Comparison of ENCODE assay signal across 8 cellular contexts in genomic region chr16:58734459-58734787, GRCh38. TPM values are rescaled to one million over a fixed set of nuclear protein-coding genes. Genes with fewer than 3 reads are reported as not detected.
DNase-seq lines count a peak whose midpoint lies in the region; TF ChIP-seq lines count a peak whose summit lies in the region.

No MANE protein-coding gene starts in this region.

- H3F3A ChIP-seq in DOHH2 (ENCODE audit: control insufficient read depth, insufficient read depth): peaks cover 10% of the 10 kb centered on the region

- H3K4me2 ChIP-seq in DOHH2 (ENCODE audit: low read length): peak overlapping the region; percentile 98
- peak overlapping the region; percentile 47 for H3K4me2 ChIP-seq in trophoblast cell (ENCODE audit: low read length)

- H3K79me1 ChIP-seq in trophoblast cell (ENCODE audit: low read length): peaks cover 5% of the 10 kb centered on the region

- TF ChIP-seq POLR2A in Peyer's patch (IDR thresholded peaks at IDR 0.05): no peak

- H4K20me1 ChIP-seq in DOHH2 (ENCODE audit: control insufficient read depth, insufficient read depth, low read depth, low read length): peaks cover 5% of the 10 kb centered on the region; the same call in 1 of the 2 replicates

- H3K9ac ChIP-seq in trophoblast cell (ENCODE audit: low read length): no peak overlapping the region

- H4K91ac ChIP-seq in trophoblast cell (ENCODE audit: low read depth, low read length): no peak overlapping the region

- no peaks in the 10 kb centered on the region for H3K27me3 ChIP-seq in DOHH2 (ENCODE audit: control insufficient read depth, low read length)
- no peaks in the 10 kb centered on the region for H3K27me3 ChIP-seq in Peyer's patch
- H3K27me3 ChIP-seq in esophagus (ENCODE audit: control insufficient read depth in 1 of 2, insufficient read depth in 2 of 2, low read length in 2 of 2): no peaks in the 10 kb centered on the region
- no peaks in the 10 kb centered on the region for H3K27me3 ChIP-seq in trophoblast cell (ENCODE audit: insufficient read depth, low read length)

- WGBS in esophagus, 2 donors: 25 to 31% methylated on average over 8 of the region's 8 CpGs
- WGBS in trophoblast cell (ENCODE audit: extremely low coverage, insufficient coverage, insufficient read length): no CpG with 5 or more reads among the region's 8 CpGs

- no peak overlapping the region for H2BK12ac ChIP-seq in trophoblast cell (ENCODE audit: low read length)

- no peak overlapping the region for H3K27ac ChIP-seq in DOHH2 (ENCODE audit: low read depth, low read length)
- H3K27ac ChIP-seq in Peyer's patch: peak overlapping the region; percentile 70 to 81 (median 77)
- peak overlapping the region; percentile 82 to 87 for H3K27ac ChIP-seq in esophagus (ENCODE audit: low read depth in 2 of 2, low read length in 1 of 2)
- no peak overlapping the region for H3K27ac ChIP-seq in trophoblast cell (ENCODE audit: low read depth, low read length)

- H2BK120ac ChIP-seq in trophoblast cell (ENCODE audit: insufficient read depth, low read length, poor library complexity): no peak overlapping the region

- H3K36me3 ChIP-seq in DOHH2 (ENCODE audit: control insufficient read depth, low read length) (peaks cover 38% of the 10 kb centered on the region), Peyer's patch (no peaks in the 10 kb centered on the region), esophagus (ENCODE audit: control insufficient read depth in 2 of 2, insufficient read depth in 2 of 2, low read length in 1 of 2) (no peaks in the 10 kb centered on the region), trophoblast cell (ENCODE audit: control insufficient read depth in 1 of 2, insufficient read depth in 2 of 2, low read length in 2 of 2) (peaks cover 3% of the 10 kb centered on the region in 2 experiments)

- H3K18ac ChIP-seq in trophoblast cell (ENCODE audit: low read length): no peak overlapping the region

- H4K8ac ChIP-seq in trophoblast cell (ENCODE audit: low read depth, low read length): peak overlapping the region; percentile 37

- peak overlapping the region; percentile 77 for H2AFZ ChIP-seq in trophoblast cell (ENCODE audit: insufficient read depth, low read length, poor library complexity)

- no peak for DNase-seq in Peyer's patch
- no peak for DNase-seq in trophoblast cell
- no peak for DNase-seq in activated CD4-positive, CD25-positive, alpha-beta regulatory T cell (lab: John Stamatoyannopoulos, UW)
- DNase-seq in A172 (ENCODE audit: low spot score): no peak
- no peak for DNase-seq in Kasumi-1 (lab: John Stamatoyannopoulos, UW)
- DNase-seq in DMS53 treated with DMSO at 0.1 percent for 48 hours (lab: John Stamatoyannopoulos, UW; ENCODE audit: unreplicated experiment): no peak

- H3K4me1 ChIP-seq in DOHH2 (ENCODE audit: control insufficient read depth, low read length): peaks cover 50% of the 10 kb centered on the region
- H3K4me1 ChIP-seq in Peyer's patch: peaks cover 0 to 22% (median 1%) of the 10 kb centered on the region in 4 donors
- peaks cover 0 to 2% of the 10 kb centered on the region in 2 donors for H3K4me1 ChIP-seq in esophagus (ENCODE audit: control insufficient read depth in 2 of 2, insufficient read depth in 2 of 2, low read length in 1 of 2)
- H3K4me1 ChIP-seq in trophoblast cell (ENCODE audit: control insufficient read depth in 1 of 2, insufficient read depth in 2 of 2, low read length in 2 of 2): peaks cover 2 to 6% of the 10 kb centered on the region in 2 experiments

- H3K4me3 ChIP-seq in DOHH2 (ENCODE audit: low read length) (peak overlapping the region; percentile 81), Peyer's patch (peak overlapping the region; percentile 88 to 94 (median 92)), esophagus (ENCODE audit: low read depth in 1 of 2, low read length in 2 of 2) (peak overlapping the region; percentile 84 to 98), trophoblast cell (ENCODE audit: low read depth, low read length) (no peak overlapping the region)

- H4K12ac ChIP-seq in trophoblast cell (ENCODE audit: low read depth, low read length): no peak overlapping the region

- no peak overlapping the region for H3K23ac ChIP-seq in trophoblast cell (ENCODE audit: low read length)

- H3K9me3 ChIP-seq in DOHH2 (ENCODE audit: control insufficient read depth, insufficient read depth, low read length) (no peaks in the 10 kb centered on the region), Peyer's patch (no peaks in the 10 kb centered on the region), esophagus (ENCODE audit: control insufficient read depth in 2 of 2, insufficient read depth in 1 of 2, low read depth in 1 of 2, low read length in 1 of 2) (no peaks in the 10 kb centered on the region), trophoblast cell (ENCODE audit: insufficient read depth, low read depth, low read length) (no peaks in the 10 kb centered on the region)

- no peak for TF ChIP-seq CTCF in DOHH2 (IDR thresholded peaks at IDR 0.05; ENCODE audit: low read depth, low read length, poor library complexity, severe bottlenecking)
- no peak for TF ChIP-seq CTCF in Peyer's patch (IDR thresholded peaks at IDR 0.05)

- no peaks in the 10 kb centered on the region for H3K9me2 ChIP-seq in DOHH2 (replicated peaks; ENCODE audit: control insufficient read depth, low read length)

- H2AK5ac ChIP-seq in trophoblast cell (ENCODE audit: low read length): no peak overlapping the region

- H3K4ac ChIP-seq in trophoblast cell (ENCODE audit: low read depth, low read length): no peak overlapping the region

- no peak overlapping the region for H2BK5ac ChIP-seq in trophoblast cell (ENCODE audit: low read depth, low read length, poor library complexity)

- peaks cover 48% of the 10 kb centered on the region for H3K79me2 ChIP-seq in DOHH2 (ENCODE audit: control insufficient read depth, low read length)
- H3K79me2 ChIP-seq in trophoblast cell (ENCODE audit: control insufficient read depth, insufficient read depth, low read length, poor library complexity): peaks cover 9% of the 10 kb centered on the region

- no peak overlapping the region for H3K14ac ChIP-seq in trophoblast cell (ENCODE audit: low read length)

RNA-seq across cellular contexts. Expression of gene GOT2, which starts 0.3 kb away (rescaled TPM):
- total RNA-seq in Peyer's patch: 10 to 100 TPM; 57.0 to 72.7 (median 67.1) TPM
- 10 to 100 TPM; 43.7 to 66.1 TPM for polyA plus RNA-seq in esophagus
- polyA plus RNA-seq in trophoblast cell (2013): 61.0 and 63.3 TPM in 2 replicates
- 97.4 and 99.1 TPM in 2 replicates for total RNA-seq in A172 (2014; rRNA removed; shearing (Covaris generic))

RNA-seq across cellular contexts. Expression of gene SLC38A7, which starts 49.9 kb away (rescaled TPM):
- total RNA-seq in Peyer's patch: 10 to 100 TPM; 12.8 to 35.5 (median 18.1) TPM
- polyA plus RNA-seq in esophagus: 1 to 10 TPM; 4.8 to 7.2 TPM
- polyA plus RNA-seq in trophoblast cell (2013): 18.8 and 19.7 TPM in 2 replicates
- 20.3 and 20.5 TPM in 2 replicates for total RNA-seq in A172 (2014; rRNA removed; shearing (Covaris generic))

Comparison
In these comparisons a context has a peak if more than half of its experiments do, and no peak if none do; other contexts are left out.
1. H3K27ac ChIP-seq: peak in Peyer's patch (4 of 4) and esophagus (2 of 2); none in DOHH2 (single experiment) and trophoblast cell (single experiment).